1 cellular context compared by ENCODE assay signal in genomic region chr16:81737885-81738536, GRCh38.
TF ChIP-seq lines count a peak whose summit lies in the region.

No MANE protein-coding gene starts in this region.

TF ChIP-seq in K562, 482 proteins besides CTCF, POLR2A, EP300 and RAD21 (continued from another document and continues in another):
- TF ChIP-seq, protein P1, sequence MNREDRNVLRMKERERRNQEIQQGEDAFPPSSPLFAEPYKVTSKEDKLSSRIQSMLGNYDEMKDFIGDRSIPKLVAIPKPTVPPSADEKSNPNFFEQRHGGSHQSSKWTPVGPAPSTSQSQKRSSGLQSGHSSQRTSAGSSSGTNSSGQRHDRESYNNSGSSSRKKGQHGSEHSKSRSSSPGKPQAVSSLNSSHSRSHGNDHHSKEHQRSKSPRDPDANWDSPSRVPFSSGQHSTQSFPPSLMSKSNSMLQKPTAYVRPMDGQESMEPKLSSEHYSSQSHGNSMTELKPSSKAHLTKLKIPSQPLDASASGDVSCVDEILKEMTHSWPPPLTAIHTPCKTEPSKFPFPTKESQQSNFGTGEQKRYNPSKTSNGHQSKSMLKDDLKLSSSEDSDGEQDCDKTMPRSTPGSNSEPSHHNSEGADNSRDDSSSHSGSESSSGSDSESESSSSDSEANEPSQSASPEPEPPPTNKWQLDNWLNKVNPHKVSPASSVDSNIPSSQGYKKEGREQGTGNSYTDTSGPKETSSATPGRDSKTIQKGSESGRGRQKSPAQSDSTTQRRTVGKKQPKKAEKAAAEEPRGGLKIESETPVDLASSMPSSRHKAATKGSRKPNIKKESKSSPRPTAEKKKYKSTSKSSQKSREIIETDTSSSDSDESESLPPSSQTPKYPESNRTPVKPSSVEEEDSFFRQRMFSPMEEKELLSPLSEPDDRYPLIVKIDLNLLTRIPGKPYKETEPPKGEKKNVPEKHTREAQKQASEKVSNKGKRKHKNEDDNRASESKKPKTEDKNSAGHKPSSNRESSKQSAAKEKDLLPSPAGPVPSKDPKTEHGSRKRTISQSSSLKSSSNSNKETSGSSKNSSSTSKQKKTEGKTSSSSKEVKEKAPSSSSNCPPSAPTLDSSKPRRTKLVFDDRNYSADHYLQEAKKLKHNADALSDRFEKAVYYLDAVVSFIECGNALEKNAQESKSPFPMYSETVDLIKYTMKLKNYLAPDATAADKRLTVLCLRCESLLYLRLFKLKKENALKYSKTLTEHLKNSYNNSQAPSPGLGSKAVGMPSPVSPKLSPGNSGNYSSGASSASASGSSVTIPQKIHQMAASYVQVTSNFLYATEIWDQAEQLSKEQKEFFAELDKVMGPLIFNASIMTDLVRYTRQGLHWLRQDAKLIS (CRISPR knock-in tag; IDR thresholded peaks at IDR 0.05), result no peak
- TF ChIP-seq TFE3 (CRISPR knock-in tag; IDR thresholded peaks at IDR 0.05), result no peak
- TF ChIP-seq CREM (IDR thresholded peaks at IDR 0.05; ENCODE audit: low read depth), result peak; percentile 82
- TF ChIP-seq IRF1 (CRISPR knock-in tag; IDR thresholded peaks at IDR 0.05; ENCODE audit: borderline replicate concordance), result no peak
- TF ChIP-seq BRD4 (IDR thresholded peaks at IDR 0.05), result no peak
- TF ChIP-seq MEF2D (tag; conservative IDR thresholded peaks at IDR 0.05; ENCODE audit: low read depth), result no peak
- no peak for TF ChIP-seq THRA (IDR thresholded peaks at IDR 0.05)
- no peak for TF ChIP-seq TCFL5 (CRISPR knock-in tag; conservative IDR thresholded peaks at IDR 0.05)
- TF ChIP-seq PHF20 (IDR thresholded peaks at IDR 0.05; ENCODE audit: partially characterized antibody), result no peak
- TF ChIP-seq, protein P2, sequence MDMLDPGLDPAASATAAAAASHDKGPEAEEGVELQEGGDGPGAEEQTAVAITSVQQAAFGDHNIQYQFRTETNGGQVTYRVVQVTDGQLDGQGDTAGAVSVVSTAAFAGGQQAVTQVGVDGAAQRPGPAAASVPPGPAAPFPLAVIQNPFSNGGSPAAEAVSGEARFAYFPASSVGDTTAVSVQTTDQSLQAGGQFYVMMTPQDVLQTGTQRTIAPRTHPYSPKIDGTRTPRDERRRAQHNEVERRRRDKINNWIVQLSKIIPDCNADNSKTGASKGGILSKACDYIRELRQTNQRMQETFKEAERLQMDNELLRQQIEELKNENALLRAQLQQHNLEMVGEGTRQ (CRISPR knock-in tag; IDR thresholded peaks at IDR 0.05), result no peak
- TF ChIP-seq, protein P3, sequence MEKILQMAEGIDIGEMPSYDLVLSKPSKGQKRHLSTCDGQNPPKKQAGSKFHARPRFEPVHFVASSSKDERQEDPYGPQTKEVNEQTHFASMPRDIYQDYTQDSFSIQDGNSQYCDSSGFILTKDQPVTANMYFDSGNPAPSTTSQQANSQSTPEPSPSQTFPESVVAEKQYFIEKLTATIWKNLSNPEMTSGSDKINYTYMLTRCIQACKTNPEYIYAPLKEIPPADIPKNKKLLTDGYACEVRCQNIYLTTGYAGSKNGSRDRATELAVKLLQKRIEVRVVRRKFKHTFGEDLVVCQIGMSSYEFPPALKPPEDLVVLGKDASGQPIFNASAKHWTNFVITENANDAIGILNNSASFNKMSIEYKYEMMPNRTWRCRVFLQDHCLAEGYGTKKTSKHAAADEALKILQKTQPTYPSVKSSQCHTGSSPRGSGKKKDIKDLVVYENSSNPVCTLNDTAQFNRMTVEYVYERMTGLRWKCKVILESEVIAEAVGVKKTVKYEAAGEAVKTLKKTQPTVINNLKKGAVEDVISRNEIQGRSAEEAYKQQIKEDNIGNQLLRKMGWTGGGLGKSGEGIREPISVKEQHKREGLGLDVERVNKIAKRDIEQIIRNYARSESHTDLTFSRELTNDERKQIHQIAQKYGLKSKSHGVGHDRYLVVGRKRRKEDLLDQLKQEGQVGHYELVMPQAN (IDR thresholded peaks at IDR 0.05; ENCODE audit: borderline replicate concordance), result no peak
- no peak for TF ChIP-seq ZNF140 (CRISPR knock-in tag; IDR thresholded peaks at IDR 0.05)
- TF ChIP-seq MYC (IDR thresholded peaks at IDR 0.05; ENCODE audit: low read depth, low read length), result peak; percentile 52; the same call in 1 of the 2 replicates
- no peak for TF ChIP-seq MYC (CRISPR knock-in tag; IDR thresholded peaks at IDR 0.05; ENCODE audit: borderline replicate concordance, low read depth)
- no peak for TF ChIP-seq ZBTB9 (CRISPR knock-in tag; IDR thresholded peaks at IDR 0.05)
- TF ChIP-seq ZBTB26 (CRISPR knock-in tag; IDR thresholded peaks at IDR 0.05), result no peak
- 0 out of 2 replicates have a peak, but pooled peaks have one; percentile 47 for TF ChIP-seq ERF (CRISPR knock-in tag; IDR thresholded peaks at IDR 0.05)
- TF ChIP-seq ATF7 (IDR thresholded peaks at IDR 0.05), result peak; percentile 40; the same call in 1 of the 2 replicates
- no peak for TF ChIP-seq ARNT (IDR thresholded peaks at IDR 0.05)
- no peak for TF ChIP-seq HLTF (IDR thresholded peaks at IDR 0.05)
- TF ChIP-seq CEBPB (tag; IDR thresholded peaks at IDR 0.05), result peak; percentile 78
- TF ChIP-seq SMARCC2 (IDR thresholded peaks at IDR 0.05; ENCODE audit: low read depth), result no peak
- TF ChIP-seq FOXK2 (conservative IDR thresholded peaks at IDR 0.05 in 1 of 2, IDR thresholded peaks at IDR 0.05 in 1 of 2; ENCODE audit: low read depth in 2 of 2), result peak in 1 of 2 experiments; percentile 48; a peak in 1 of 4 replicates
- no peak for TF ChIP-seq BRD9 (IDR thresholded peaks at IDR 0.05; ENCODE audit: low read depth, partially characterized antibody)
- TF ChIP-seq ZNF3 (CRISPR knock-in tag; IDR thresholded peaks at IDR 0.05), result no peak
- TF ChIP-seq FOXM1 (IDR thresholded peaks at IDR 0.05; ENCODE audit: low read depth), result 0 out of 2 replicates have a peak, but pooled peaks have one; percentile 42
- no peak for TF ChIP-seq FOXM1 (CRISPR knock-in tag; IDR thresholded peaks at IDR 0.05; ENCODE audit: low read depth)
- no peak for TF ChIP-seq ZFP30 (CRISPR knock-in tag; IDR thresholded peaks at IDR 0.05; ENCODE audit: borderline replicate concordance)
- no peak for TF ChIP-seq ZNF282 (CRISPR knock-in tag; IDR thresholded peaks at IDR 0.05)
- no peak for TF ChIP-seq CBX5 (IDR thresholded peaks at IDR 0.05; ENCODE audit: borderline replicate concordance, low read depth)
- TF ChIP-seq RBM15 (IDR thresholded peaks at IDR 0.05; ENCODE audit: insufficient read depth, low read length), result no peak
- no peak for TF ChIP-seq RBM14 (IDR thresholded peaks at IDR 0.05; ENCODE audit: borderline replicate concordance, insufficient read depth, low read depth, low read length)
- no peak for TF ChIP-seq HSF4 (CRISPR knock-in tag; IDR thresholded peaks at IDR 0.05; ENCODE audit: borderline replicate concordance)
- TF ChIP-seq ZNF57 (CRISPR knock-in tag; IDR thresholded peaks at IDR 0.05), result no peak
- TF ChIP-seq MXI1 (IDR thresholded peaks at IDR 0.05; ENCODE audit: low read depth, low read length), result no peak
- TF ChIP-seq SMAD1 (IDR thresholded peaks at IDR 0.05; ENCODE audit: low read depth, low read length, partially characterized antibody), result no peak
- no peak for TF ChIP-seq COPS2 (conservative IDR thresholded peaks at IDR 0.05)
- no peak; the same call in 1 of the 2 replicates for TF ChIP-seq TOE1 (IDR thresholded peaks at IDR 0.05; ENCODE audit: borderline replicate concordance)
- TF ChIP-seq TOE1 (CRISPR knock-in tag; IDR thresholded peaks at IDR 0.05; ENCODE audit: borderline replicate concordance, low read depth), result 0 out of 2 replicates have a peak, but pooled peaks have one; percentile 57
- TF ChIP-seq, protein P4, sequence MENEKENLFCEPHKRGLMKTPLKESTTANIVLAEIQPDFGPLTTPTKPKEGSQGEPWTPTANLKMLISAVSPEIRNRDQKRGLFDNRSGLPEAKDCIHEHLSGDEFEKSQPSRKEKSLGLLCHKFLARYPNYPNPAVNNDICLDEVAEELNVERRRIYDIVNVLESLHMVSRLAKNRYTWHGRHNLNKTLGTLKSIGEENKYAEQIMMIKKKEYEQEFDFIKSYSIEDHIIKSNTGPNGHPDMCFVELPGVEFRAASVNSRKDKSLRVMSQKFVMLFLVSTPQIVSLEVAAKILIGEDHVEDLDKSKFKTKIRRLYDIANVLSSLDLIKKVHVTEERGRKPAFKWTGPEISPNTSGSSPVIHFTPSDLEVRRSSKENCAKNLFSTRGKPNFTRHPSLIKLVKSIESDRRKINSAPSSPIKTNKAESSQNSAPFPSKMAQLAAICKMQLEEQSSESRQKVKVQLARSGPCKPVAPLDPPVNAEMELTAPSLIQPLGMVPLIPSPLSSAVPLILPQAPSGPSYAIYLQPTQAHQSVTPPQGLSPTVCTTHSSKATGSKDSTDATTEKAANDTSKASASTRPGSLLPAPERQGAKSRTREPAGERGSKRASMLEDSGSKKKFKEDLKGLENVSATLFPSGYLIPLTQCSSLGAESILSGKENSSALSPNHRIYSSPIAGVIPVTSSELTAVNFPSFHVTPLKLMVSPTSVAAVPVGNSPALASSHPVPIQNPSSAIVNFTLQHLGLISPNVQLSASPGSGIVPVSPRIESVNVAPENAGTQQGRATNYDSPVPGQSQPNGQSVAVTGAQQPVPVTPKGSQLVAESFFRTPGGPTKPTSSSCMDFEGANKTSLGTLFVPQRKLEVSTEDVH (IDR thresholded peaks at IDR 0.05; ENCODE audit: low read depth, partially characterized antibody), result no peak
- TF ChIP-seq NCOA1 (IDR thresholded peaks at IDR 0.05; ENCODE audit: low read depth), result no peak
- TF ChIP-seq ZNF583 (CRISPR knock-in tag; IDR thresholded peaks at IDR 0.05), result no peak
- no peak for TF ChIP-seq CHCHD3 (CRISPR knock-in tag; IDR thresholded peaks at IDR 0.05)
- TF ChIP-seq ZNF764 (CRISPR knock-in tag; IDR thresholded peaks at IDR 0.05; ENCODE audit: low read depth), result no peak
- no peak for TF ChIP-seq ZBED1 (IDR thresholded peaks at IDR 0.05)
- TF ChIP-seq, protein P5, sequence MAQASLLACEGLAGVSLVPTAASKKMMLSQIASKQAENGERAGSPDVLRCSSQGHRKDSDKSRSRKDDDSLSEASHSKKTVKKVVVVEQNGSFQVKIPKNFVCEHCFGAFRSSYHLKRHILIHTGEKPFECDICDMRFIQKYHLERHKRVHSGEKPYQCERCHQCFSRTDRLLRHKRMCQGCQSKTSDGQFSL (CRISPR knock-in tag; IDR thresholded peaks at IDR 0.05), result peak; percentile 64
- TF ChIP-seq, protein P5 (tag; IDR thresholded peaks at IDR 0.05), result peak in 1 of 2 experiments; percentile 44; a peak in 1 of 4 replicates
- no peak for TF ChIP-seq ZNF449 (CRISPR knock-in tag; IDR thresholded peaks at IDR 0.05)
- no peak for TF ChIP-seq SUPT5H (IDR thresholded peaks at IDR 0.05)
